Comparison of ENCODE assay signal across 1 cellular context in genomic region chr20:50308513-50309279, GRCh38.
TF ChIP-seq lines count a peak whose summit lies in the region.

No MANE protein-coding gene starts in this region.

TF ChIP-seq in A549, 52 proteins besides CTCF, POLR2A, EP300 and RAD21 (continued from another document):
- no peak for TF ChIP-seq ELK1 (IDR thresholded peaks at IDR 0.05; ENCODE audit: low read depth, low read length)
- no peak for TF ChIP-seq KDM5A (IDR thresholded peaks at IDR 0.05)
- TF ChIP-seq, protein P1, sequence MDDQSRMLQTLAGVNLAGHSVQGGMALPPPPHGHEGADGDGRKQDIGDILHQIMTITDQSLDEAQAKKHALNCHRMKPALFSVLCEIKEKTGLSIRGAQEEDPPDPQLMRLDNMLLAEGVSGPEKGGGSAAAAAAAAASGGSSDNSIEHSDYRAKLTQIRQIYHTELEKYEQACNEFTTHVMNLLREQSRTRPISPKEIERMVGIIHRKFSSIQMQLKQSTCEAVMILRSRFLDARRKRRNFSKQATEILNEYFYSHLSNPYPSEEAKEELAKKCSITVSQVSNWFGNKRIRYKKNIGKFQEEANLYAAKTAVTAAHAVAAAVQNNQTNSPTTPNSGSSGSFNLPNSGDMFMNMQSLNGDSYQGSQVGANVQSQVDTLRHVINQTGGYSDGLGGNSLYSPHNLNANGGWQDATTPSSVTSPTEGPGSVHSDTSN (IDR thresholded peaks at IDR 0.05): no peak; the same call in none of the 2 replicates
- TF ChIP-seq MYC (IDR thresholded peaks at IDR 0.05; ENCODE audit: borderline replicate concordance, low read length): no peak
- TF ChIP-seq FOSB (CRISPR knock-in tag; IDR thresholded peaks at IDR 0.05): no peak
- no peak for TF ChIP-seq CBX2 (IDR thresholded peaks at IDR 0.05; ENCODE audit: borderline replicate concordance, low read depth)
- TF ChIP-seq TFCP2L1 (CRISPR knock-in tag; IDR thresholded peaks at IDR 0.05): peak; percentile 80; the same call in 1 of the 2 replicates
- TF ChIP-seq PHF8 (IDR thresholded peaks at IDR 0.05; ENCODE audit: borderline replicate concordance, low read depth): no peak
- no peak for TF ChIP-seq MAFK (IDR thresholded peaks at IDR 0.05; ENCODE audit: partially characterized antibody)
- no peak for TF ChIP-seq USF2 (IDR thresholded peaks at IDR 0.05)
- TF ChIP-seq, protein P2, sequence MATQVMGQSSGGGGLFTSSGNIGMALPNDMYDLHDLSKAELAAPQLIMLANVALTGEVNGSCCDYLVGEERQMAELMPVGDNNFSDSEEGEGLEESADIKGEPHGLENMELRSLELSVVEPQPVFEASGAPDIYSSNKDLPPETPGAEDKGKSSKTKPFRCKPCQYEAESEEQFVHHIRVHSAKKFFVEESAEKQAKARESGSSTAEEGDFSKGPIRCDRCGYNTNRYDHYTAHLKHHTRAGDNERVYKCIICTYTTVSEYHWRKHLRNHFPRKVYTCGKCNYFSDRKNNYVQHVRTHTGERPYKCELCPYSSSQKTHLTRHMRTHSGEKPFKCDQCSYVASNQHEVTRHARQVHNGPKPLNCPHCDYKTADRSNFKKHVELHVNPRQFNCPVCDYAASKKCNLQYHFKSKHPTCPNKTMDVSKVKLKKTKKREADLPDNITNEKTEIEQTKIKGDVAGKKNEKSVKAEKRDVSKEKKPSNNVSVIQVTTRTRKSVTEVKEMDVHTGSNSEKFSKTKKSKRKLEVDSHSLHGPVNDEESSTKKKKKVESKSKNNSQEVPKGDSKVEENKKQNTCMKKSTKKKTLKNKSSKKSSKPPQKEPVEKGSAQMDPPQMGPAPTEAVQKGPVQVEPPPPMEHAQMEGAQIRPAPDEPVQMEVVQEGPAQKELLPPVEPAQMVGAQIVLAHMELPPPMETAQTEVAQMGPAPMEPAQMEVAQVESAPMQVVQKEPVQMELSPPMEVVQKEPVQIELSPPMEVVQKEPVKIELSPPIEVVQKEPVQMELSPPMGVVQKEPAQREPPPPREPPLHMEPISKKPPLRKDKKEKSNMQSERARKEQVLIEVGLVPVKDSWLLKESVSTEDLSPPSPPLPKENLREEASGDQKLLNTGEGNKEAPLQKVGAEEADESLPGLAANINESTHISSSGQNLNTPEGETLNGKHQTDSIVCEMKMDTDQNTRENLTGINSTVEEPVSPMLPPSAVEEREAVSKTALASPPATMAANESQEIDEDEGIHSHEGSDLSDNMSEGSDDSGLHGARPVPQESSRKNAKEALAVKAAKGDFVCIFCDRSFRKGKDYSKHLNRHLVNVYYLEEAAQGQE (IDR thresholded peaks at IDR 0.05): no peak
- TF ChIP-seq ZSCAN20 (CRISPR knock-in tag; IDR thresholded peaks at IDR 0.05): peak; percentile 17; the same call in 1 of the 2 replicates
- TF ChIP-seq RARB (CRISPR knock-in tag; IDR thresholded peaks at IDR 0.05): no peak
- TF ChIP-seq RNF2 (IDR thresholded peaks at IDR 0.05; ENCODE audit: borderline replicate concordance, low read depth): no peak
- TF ChIP-seq ZFP36 (IDR thresholded peaks at IDR 0.05; ENCODE audit: borderline replicate concordance, partially characterized antibody): no peak
- TF ChIP-seq MAZ (IDR thresholded peaks at IDR 0.05; ENCODE audit: borderline replicate concordance, low read depth, low read length): no peak
- no peak for TF ChIP-seq CHD2 (IDR thresholded peaks at IDR 0.05; ENCODE audit: low read length, partially characterized antibody)
- TF ChIP-seq JUN (IDR thresholded peaks at IDR 0.05): peak; percentile 81 to 99; a peak in 4 of 5 replicates
- TF ChIP-seq GATA3 (IDR thresholded peaks at IDR 0.05; ENCODE audit: borderline replicate concordance): peak; percentile 86
- TF ChIP-seq FOXS1 (CRISPR knock-in tag; IDR thresholded peaks at IDR 0.05): no peak
- TF ChIP-seq, protein P3, sequence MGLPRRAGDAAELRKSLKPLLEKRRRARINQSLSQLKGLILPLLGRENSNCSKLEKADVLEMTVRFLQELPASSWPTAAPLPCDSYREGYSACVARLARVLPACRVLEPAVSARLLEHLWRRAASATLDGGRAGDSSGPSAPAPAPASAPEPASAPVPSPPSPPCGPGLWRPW (IDR thresholded peaks at IDR 0.05): no peak
